18 cellular contexts compared by ENCODE assay signal in the genomic region with DNA sequence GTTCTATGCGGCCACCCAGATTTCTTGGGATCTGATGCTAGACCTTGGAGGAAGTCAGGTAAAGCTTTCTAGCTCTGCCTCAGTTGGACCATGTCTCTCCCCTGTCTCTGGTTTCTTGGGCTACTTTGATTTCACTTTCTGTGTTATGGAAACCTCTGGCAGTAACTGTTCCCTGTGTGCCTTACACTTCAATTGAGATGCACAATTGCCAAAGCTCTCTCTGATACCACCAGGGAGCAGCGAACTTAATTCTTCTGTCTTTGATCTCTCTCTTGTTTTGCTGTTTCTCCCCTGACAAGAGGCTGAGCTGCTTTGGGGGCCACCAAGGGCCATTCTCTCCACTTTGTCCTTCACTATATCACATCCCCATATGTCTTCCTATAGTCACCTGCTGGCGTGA.
DNase-seq lines count a peak whose midpoint lies in the region; ATAC-seq and TF ChIP-seq lines count a peak whose summit lies in the region.
"Had no signal": no experiment of that assay in that cellular context is flagged by ENCODE, and none has a peak within 500 bp of the region (broad histone marks: within the 10 kb centered on the region; RNA-seq: fewer than 3 reads in every experiment).

No MANE protein-coding gene starts in this region.

- TF ChIP-seq EP300 in tibial nerve (IDR thresholded peaks at IDR 0.05), result no peak

- no peak for ATAC-seq in GM18858 (IDR thresholded peaks at IDR 0.05; ENCODE audit: unreplicated experiment)
- ATAC-seq: PC-3 had no signal

- no peaks in the 10 kb centered on the region for H3K36me3 ChIP-seq in cardiac muscle cell
- H3K36me3 ChIP-seq in right atrium auricular region, result no peaks in the 10 kb centered on the region
- peaks cover 7% of the 10 kb centered on the region for H3K36me3 ChIP-seq in rectal smooth muscle tissue (ENCODE audit: control insufficient read depth, insufficient read depth, low read length)
- no peaks in the 10 kb centered on the region for H3K36me3 ChIP-seq in tibial nerve
- H3K36me3 ChIP-seq: HAP-1 had no signal

- H3K27ac ChIP-seq in cardiac muscle cell, result peak overlapping the region; percentile 87
- H3K27ac ChIP-seq in right atrium auricular region, result peak overlapping the region; percentile 76 to 81
- peak overlapping the region; percentile 58 for H3K27ac ChIP-seq in rectal smooth muscle tissue (ENCODE audit: low read depth, low read length)
- no peak overlapping the region for H3K27ac ChIP-seq in tibial nerve

- DNase-seq in GM12864 (ENCODE audit: low read depth) (no peak), cardiac muscle cell (ENCODE audit: low read depth in 1 of 2, low spot score in 1 of 2) (peak in 1 of 2 donors; percentile 21), right atrium auricular region (ENCODE audit: low spot score) (no peak), SKM-1 (lab: John Stamatoyannopoulos, UW; ENCODE audit: unreplicated experiment) (no peak), NCI-H446 (lab: John Stamatoyannopoulos, UW) (no peak), tibial nerve (ENCODE audit: low spot score in 2 of 2) (no peak)
- DNase-seq: GOT3, HFFc6, MV-4-11, NCI-H1105, NCI-H1436 treated with DMSO at 0.1 percent for 48 hours, NCI-H524 treated with DMSO at 0.1 percent for 48 hours, NCI-H774 had no signal

- TF ChIP-seq POLR2A in tibial nerve (IDR thresholded peaks at IDR 0.05), result no peak

- H3K4me1 ChIP-seq in cardiac muscle cell (ENCODE audit: low read depth), result peaks cover 51% of the 10 kb centered on the region
- peaks cover 0 to 46% of the 10 kb centered on the region in 2 donors for H3K4me1 ChIP-seq in right atrium auricular region
- H3K4me1 ChIP-seq in rectal smooth muscle tissue (ENCODE audit: control insufficient read depth, insufficient read depth, low read length), result peaks cover 18% of the 10 kb centered on the region
- H3K4me1 ChIP-seq in tibial nerve, result no peaks in the 10 kb centered on the region
- H3K4me1 ChIP-seq: HAP-1 had no signal

- H3K4me3 ChIP-seq in GM12864 (ENCODE audit: low read depth, low read length) (no peak overlapping the region), cardiac muscle cell (no peak overlapping the region), right atrium auricular region (no peak overlapping the region), rectal smooth muscle tissue (ENCODE audit: low read length) (no peak overlapping the region), tibial nerve (no peak overlapping the region)
- H3K4me3 ChIP-seq: HAP-1, K562 had no signal

- H3K9ac ChIP-seq in rectal smooth muscle tissue (ENCODE audit: low read length), result no peak overlapping the region

- TF ChIP-seq CTCF in GM12864 (IDR thresholded peaks at IDR 0.05; ENCODE audit: low read depth, low read length, missing control alignments) (peak; percentile 2), cardiac muscle cell (IDR thresholded peaks at IDR 0.05; ENCODE audit: low read depth, low read length) (no peak), right atrium auricular region (IDR thresholded peaks at IDR 0.05) (no peak), tibial nerve (IDR thresholded peaks at IDR 0.05) (no peak)

- H3K9me3 ChIP-seq in cardiac muscle cell (ENCODE audit: low read depth), result no peaks in the 10 kb centered on the region
- no peaks in the 10 kb centered on the region for H3K9me3 ChIP-seq in right atrium auricular region
- no peaks in the 10 kb centered on the region for H3K9me3 ChIP-seq in tibial nerve
- H3K9me3 ChIP-seq: HAP-1 had no signal

- WGBS in tibial nerve, 2 donors, result 88 to 94% methylated on average over 3 of the region's 3 CpGs

- H3K27me3 ChIP-seq in cardiac muscle cell (no peaks in the 10 kb centered on the region), right atrium auricular region (no peaks in the 10 kb centered on the region), rectal smooth muscle tissue (ENCODE audit: control insufficient read depth, insufficient read depth, low read length) (no peaks in the 10 kb centered on the region), tibial nerve (no peaks in the 10 kb centered on the region)

Comparison
In these comparisons a context has a peak if more than half of its experiments do, and no peak if none do; other contexts are left out.
1. H3K27ac ChIP-seq: peak in cardiac muscle cell (single experiment), right atrium auricular region (2 of 2) and rectal smooth muscle tissue (single experiment); none in tibial nerve (0 of 4).